In the genomic region with DNA sequence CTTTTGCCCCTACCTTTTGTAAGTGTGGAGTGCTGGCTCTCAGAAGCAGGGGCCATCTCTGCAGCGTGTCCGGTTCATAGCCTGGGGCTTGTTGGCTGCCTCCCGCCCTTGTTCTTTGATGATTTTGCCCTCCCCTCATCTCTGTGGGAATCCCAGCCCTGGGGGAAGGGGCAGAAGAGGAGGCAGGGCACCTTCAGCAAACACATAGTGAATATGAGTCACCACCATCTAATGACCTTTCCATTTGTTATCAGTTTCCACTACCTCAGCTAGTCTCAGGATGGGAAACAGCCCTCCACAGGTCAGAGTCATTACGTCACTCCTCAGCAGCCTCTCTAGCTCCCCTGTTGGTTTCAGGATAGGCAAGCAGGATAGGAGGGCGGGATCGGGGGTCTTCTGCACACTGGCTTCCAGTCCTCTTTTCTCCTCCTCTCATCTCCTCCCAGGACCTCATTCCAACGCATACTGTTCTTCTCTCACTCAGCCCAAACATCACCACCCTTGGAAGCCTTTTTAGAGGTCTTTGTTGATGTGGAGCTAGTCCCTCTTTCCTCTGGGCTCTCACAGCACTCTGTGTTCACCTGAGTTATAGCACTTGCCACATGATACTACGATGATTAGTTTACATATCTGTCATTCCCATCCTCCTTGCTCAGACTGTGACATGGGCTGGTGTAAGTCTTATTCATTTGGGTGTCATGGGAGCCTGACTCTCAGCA, we compare ENCODE assay signal across 1 cellular context.
A peak's percentile ranks its signal among the peaks of the same experiment; 100 is the strongest.
TF ChIP-seq lines count a peak whose summit lies in the region.

No MANE protein-coding gene starts in this region.

TF ChIP-seq in HepG2, 621 proteins besides CTCF, POLR2A, EP300 and RAD21 (continued from another document and continues in another):
- TF ChIP-seq ZBED4 (CRISPR knock-in tag; IDR thresholded peaks at IDR 0.05; ENCODE audit: borderline replicate concordance) = no peak
- TF ChIP-seq, protein P1, sequence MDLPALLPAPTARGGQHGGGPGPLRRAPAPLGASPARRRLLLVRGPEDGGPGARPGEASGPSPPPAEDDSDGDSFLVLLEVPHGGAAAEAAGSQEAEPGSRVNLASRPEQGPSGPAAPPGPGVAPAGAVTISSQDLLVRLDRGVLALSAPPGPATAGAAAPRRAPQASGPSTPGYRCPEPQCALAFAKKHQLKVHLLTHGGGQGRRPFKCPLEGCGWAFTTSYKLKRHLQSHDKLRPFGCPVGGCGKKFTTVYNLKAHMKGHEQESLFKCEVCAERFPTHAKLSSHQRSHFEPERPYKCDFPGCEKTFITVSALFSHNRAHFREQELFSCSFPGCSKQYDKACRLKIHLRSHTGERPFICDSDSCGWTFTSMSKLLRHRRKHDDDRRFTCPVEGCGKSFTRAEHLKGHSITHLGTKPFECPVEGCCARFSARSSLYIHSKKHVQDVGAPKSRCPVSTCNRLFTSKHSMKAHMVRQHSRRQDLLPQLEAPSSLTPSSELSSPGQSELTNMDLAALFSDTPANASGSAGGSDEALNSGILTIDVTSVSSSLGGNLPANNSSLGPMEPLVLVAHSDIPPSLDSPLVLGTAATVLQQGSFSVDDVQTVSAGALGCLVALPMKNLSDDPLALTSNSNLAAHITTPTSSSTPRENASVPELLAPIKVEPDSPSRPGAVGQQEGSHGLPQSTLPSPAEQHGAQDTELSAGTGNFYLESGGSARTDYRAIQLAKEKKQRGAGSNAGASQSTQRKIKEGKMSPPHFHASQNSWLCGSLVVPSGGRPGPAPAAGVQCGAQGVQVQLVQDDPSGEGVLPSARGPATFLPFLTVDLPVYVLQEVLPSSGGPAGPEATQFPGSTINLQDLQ (CRISPR knock-in tag; IDR thresholded peaks at IDR 0.05) = no peak
- TF ChIP-seq IKZF1 (IDR thresholded peaks at IDR 0.05) = no peak
- no peak for TF ChIP-seq TCF12 (IDR thresholded peaks at IDR 0.05)
- TF ChIP-seq TCF12 (CRISPR knock-in tag; IDR thresholded peaks at IDR 0.05) = no peak; the same call in 1 of the 2 replicates
- peak; percentile 38; the same call in 1 of the 2 replicates for TF ChIP-seq ZNF263 (CRISPR knock-in tag; IDR thresholded peaks at IDR 0.05)
- TF ChIP-seq PRDM4 (CRISPR knock-in tag; IDR thresholded peaks at IDR 0.05; ENCODE audit: borderline replicate concordance) = no peak
- TF ChIP-seq KLF16 (CRISPR knock-in tag; IDR thresholded peaks at IDR 0.05) = peak in 1 of 2 experiments; percentile 81; a peak in 1 of 4 replicates
- TF ChIP-seq ZNF280B (CRISPR knock-in tag; IDR thresholded peaks at IDR 0.05; ENCODE audit: borderline replicate concordance) = no peak
- peak; percentile 57 for TF ChIP-seq SMAD3 (CRISPR knock-in tag; IDR thresholded peaks at IDR 0.05)
- no peak for TF ChIP-seq ZNF790 (CRISPR knock-in tag; IDR thresholded peaks at IDR 0.05; ENCODE audit: borderline replicate concordance)
- TF ChIP-seq ZNF674 (CRISPR knock-in tag; IDR thresholded peaks at IDR 0.05; ENCODE audit: low read depth) = no peak
- no peak for TF ChIP-seq NRL (CRISPR knock-in tag; IDR thresholded peaks at IDR 0.05; ENCODE audit: borderline replicate concordance)
- no peak for TF ChIP-seq ZNF224 (CRISPR knock-in tag; IDR thresholded peaks at IDR 0.05)
- TF ChIP-seq, protein P2, sequence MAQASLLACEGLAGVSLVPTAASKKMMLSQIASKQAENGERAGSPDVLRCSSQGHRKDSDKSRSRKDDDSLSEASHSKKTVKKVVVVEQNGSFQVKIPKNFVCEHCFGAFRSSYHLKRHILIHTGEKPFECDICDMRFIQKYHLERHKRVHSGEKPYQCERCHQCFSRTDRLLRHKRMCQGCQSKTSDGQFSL (CRISPR knock-in tag; IDR thresholded peaks at IDR 0.05) = 0 out of 2 replicates have a peak, but pooled peaks have one; percentile 64
- TF ChIP-seq, protein P3, sequence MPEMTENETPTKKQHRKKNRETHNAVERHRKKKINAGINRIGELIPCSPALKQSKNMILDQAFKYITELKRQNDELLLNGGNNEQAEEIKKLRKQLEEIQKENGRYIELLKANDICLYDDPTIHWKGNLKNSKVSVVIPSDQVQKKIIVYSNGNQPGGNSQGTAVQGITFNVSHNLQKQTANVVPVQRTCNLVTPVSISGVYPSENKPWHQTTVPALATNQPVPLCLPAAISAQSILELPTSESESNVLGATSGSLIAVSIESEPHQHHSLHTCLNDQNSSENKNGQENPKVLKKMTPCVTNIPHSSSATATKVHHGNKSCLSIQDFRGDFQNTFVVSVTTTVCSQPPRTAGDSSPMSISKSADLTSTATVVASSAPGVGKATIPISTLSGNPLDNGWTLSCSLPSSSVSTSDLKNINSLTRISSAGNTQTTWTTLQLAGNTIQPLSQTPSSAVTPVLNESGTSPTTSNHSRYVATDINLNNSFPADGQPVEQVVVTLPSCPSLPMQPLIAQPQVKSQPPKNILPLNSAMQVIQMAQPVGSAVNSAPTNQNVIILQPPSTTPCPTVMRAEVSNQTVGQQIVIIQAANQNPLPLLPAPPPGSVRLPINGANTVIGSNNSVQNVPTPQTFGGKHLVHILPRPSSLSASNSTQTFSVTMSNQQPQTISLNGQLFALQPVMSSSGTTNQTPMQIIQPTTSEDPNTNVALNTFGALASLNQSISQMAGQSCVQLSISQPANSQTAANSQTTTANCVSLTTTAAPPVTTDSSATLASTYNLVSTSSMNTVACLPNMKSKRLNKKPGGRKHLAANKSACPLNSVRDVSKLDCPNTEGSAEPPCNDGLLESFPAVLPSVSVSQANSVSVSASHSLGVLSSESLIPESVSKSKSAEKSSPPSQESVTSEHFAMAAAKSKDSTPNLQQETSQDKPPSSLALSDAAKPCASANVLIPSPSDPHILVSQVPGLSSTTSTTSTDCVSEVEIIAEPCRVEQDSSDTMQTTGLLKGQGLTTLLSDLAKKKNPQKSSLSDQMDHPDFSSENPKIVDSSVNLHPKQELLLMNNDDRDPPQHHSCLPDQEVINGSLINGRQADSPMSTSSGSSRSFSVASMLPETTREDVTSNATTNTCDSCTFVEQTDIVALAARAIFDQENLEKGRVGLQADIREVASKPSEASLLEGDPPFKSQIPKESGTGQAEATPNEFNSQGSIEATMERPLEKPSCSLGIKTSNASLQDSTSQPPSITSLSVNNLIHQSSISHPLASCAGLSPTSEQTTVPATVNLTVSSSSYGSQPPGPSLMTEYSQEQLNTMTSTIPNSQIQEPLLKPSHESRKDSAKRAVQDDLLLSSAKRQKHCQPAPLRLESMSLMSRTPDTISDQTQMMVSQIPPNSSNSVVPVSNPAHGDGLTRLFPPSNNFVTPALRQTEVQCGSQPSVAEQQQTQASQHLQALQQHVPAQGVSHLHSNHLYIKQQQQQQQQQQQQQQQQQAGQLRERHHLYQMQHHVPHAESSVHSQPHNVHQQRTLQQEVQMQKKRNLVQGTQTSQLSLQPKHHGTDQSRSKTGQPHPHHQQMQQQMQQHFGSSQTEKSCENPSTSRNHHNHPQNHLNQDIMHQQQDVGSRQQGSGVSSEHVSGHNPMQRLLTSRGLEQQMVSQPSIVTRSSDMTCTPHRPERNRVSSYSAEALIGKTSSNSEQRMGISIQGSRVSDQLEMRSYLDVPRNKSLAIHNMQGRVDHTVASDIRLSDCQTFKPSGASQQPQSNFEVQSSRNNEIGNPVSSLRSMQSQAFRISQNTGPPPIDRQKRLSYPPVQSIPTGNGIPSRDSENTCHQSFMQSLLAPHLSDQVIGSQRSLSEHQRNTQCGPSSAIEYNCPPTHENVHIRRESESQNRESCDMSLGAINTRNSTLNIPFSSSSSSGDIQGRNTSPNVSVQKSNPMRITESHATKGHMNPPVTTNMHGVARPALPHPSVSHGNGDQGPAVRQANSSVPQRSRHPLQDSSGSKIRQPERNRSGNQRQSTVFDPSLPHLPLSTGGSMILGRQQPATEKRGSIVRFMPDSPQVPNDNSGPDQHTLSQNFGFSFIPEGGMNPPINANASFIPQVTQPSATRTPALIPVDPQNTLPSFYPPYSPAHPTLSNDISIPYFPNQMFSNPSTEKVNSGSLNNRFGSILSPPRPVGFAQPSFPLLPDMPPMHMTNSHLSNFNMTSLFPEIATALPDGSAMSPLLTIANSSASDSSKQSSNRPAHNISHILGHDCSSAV (CRISPR knock-in tag; IDR thresholded peaks at IDR 0.05; ENCODE audit: borderline replicate concordance) = no peak
- peak; percentile 43; the same call in 1 of the 3 replicates for TF ChIP-seq MXI1 (IDR thresholded peaks at IDR 0.05; ENCODE audit: borderline replicate concordance, low read depth, low read length)
- TF ChIP-seq, protein P4, sequence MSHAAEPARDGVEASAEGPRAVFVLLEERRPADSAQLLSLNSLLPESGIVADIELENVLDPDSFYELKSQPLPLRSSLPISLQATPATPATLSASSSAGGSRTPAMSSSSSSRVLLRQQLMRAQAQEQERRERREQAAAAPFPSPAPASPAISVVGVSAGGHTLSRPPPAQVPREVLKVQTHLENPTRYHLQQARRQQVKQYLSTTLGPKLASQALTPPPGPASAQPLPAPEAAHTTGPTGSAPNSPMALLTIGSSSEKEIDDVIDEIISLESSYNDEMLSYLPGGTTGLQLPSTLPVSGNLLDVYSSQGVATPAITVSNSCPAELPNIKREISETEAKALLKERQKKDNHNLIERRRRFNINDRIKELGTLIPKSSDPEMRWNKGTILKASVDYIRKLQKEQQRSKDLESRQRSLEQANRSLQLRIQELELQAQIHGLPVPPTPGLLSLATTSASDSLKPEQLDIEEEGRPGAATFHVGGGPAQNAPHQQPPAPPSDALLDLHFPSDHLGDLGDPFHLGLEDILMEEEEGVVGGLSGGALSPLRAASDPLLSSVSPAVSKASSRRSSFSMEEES (CRISPR knock-in tag; IDR thresholded peaks at IDR 0.05) = peak; percentile 63; the same call in 1 of the 2 replicates
- no peak; the same call in 1 of the 2 replicates for TF ChIP-seq ZBTB25 (CRISPR knock-in tag; IDR thresholded peaks at IDR 0.05)
